In the genomic region with DNA sequence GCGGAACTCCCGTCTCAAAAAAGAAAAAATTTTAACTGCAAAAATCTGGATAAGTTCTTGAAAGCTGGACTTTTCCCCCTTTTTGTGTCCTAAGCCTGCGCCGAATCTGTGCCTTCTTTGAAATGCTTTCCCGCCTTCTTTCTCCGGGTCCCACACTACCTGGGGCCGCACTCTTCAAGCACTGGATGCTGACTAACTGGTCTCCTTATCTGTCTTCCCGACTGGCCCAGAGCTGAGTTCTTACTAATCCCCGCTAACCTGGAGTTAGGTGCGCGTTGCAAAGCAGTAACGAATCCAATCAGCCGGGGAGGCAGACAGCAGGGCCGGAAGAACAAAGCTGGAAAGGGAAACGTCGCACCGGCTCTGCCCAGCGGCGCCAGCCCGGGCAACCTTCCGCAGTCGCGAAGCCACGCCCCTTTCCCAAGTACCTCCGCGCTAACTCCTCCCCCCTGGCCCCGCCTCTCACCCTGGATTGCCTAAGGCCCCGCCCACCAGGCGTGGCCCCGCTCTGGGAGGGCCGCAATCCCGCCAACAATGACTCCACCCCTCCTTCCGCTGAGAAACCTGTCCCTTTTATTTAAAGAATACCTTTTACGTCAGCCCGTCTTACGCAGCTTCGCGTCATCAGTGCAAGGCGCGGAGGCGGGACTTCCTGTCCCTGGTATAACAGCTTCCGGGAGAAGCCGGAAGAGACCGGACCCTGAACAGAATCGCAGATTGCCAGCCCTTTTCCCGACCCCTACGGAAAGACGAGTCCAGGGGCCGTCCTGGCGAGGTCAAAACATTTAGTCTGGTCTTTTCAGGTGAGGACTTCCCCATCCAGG, we compare ENCODE assay signal across 8 cellular contexts. TPM values are rescaled to one million over a fixed set of nuclear protein-coding genes. Genes with fewer than 3 reads are reported as not detected.
DNase-seq lines count a peak whose midpoint lies in the region; ATAC-seq lines count a peak whose summit lies in the region.

Gene TMUB2 (plus strand): TSS at position 666 of the 824 bp plus-strand sequence. CDS start 737 bp downstream, outside the sequence.

- peak within 1 kb of the TSS; percentile 95 for H3K27ac ChIP-seq in temporal lobe (ENCODE audit: low read depth, low read length)

- peak; percentile 83 for ATAC-seq in HG02610 (IDR thresholded peaks at IDR 0.05; ENCODE audit: unreplicated experiment)
- ATAC-seq in activated naive CD4-positive, alpha-beta T cell treated with anti-CD3 and anti-CD28 coated beads, Interleukin-2, amount 50 U/mL, for 72 hours, result peak; percentile 91 to 94

- H3K9me3 Mint-ChIP-seq in activated naive CD4-positive, alpha-beta T cell treated with anti-CD3 and anti-CD28 coated beads, Interleukin-2, amount 50 U/mL, for 72 hours, result no peaks in the 10 kb centered on the region

- peaks cover 26% of the 10 kb centered on the region in 2 donors for H3K36me3 Mint-ChIP-seq in activated naive CD4-positive, alpha-beta T cell treated with anti-CD3 and anti-CD28 coated beads, Interleukin-2, amount 50 U/mL, for 72 hours

- H3K4me3 ChIP-seq in GM08714 (ENCODE audit: low read length), result peak within 1 kb of the TSS; percentile 95

- DNase-seq in NCI-H1092 treated with DMSO at 0.1 percent for 48 hours (lab: John Stamatoyannopoulos, UW), result peak; percentile 100
- DNase-seq in SKM-1 (lab: John Stamatoyannopoulos, UW; ENCODE audit: unreplicated experiment), result peak; percentile 99
- peak; percentile 99 to 100 for DNase-seq in activated naive CD4-positive, alpha-beta T cell treated with anti-CD3 and anti-CD28 coated beads, Interleukin-2, amount 50 U/mL, for 72 hours (ENCODE audit: low spot score in 2 of 2)
- peak; percentile 96 for DNase-seq in glomerular endothelial cell (ENCODE audit: extremely low read depth, low read depth, low spot score)
- DNase-seq in occipital lobe (lab: John Stamatoyannopoulos, UW), result peak; percentile 98

- H3K27ac Mint-ChIP-seq in activated naive CD4-positive, alpha-beta T cell treated with anti-CD3 and anti-CD28 coated beads, Interleukin-2, amount 50 U/mL, for 72 hours, result peak within 1 kb of the TSS; percentile 91 to 98

RNA-seq across cellular contexts. Expression of gene TMUB2, which starts in this region (rescaled TPM):
- total RNA-seq in activated naive CD4-positive, alpha-beta T cell treated with anti-CD3 and anti-CD28 coated beads, Interleukin-2, amount 50 U/mL, for 72 hours, result 10 to 100 TPM; 27.4 to 50.4 TPM
- total RNA-seq in glomerular endothelial cell (31.9 and 35.5 TPM in 2 replicates), occipital lobe (26.0 TPM), temporal lobe (19.4 TPM)

Comparison
In these comparisons a context has a peak if more than half of its experiments do, and no peak if none do; other contexts are left out.
1. Peak in every context shown above with its lines: DNase-seq, ATAC-seq, H3K4me3 ChIP-seq and H3K27ac ChIP-seq.